In the genomic region with DNA sequence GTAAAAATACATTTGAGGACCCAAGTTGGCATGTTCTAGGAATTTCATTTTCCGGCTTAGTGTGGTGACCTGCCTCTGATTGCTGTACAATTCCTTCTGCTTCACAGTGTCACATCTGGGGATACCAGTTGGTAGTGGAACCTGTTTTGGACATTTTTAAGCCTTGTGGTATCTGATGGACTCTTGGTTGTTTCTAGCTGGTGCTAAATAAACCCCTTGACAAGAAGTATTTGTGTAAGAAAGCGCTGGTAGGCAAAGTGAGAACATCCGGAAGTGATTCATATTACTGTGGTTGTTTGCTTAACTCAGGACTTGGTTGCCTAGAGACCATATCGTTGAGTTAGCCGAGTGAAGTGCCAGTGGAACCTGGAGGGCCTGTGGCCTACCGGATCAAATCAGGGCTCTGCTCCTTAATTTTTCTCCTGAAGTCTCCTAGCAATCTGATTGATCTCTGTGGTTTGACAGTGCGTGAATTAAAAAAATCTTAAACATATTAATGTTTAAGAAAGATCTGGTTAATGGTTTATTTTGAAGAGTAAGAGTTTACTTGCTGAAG, we compare ENCODE assay signal across 1 cellular context.
A peak's percentile ranks its signal among the peaks of the same experiment; 100 is the strongest.
TF ChIP-seq lines count a peak whose summit lies in the region.

No MANE protein-coding gene starts in this region.

TF ChIP-seq in K562, 482 proteins besides CTCF, POLR2A, EP300 and RAD21 (continued from another document and continues in another):
- TF ChIP-seq JUN (IDR thresholded peaks at IDR 0.05; ENCODE audit: borderline replicate concordance, low read depth, low read length) (peak; percentile 87), JUN (CRISPR knock-in tag; IDR thresholded peaks at IDR 0.05; ENCODE audit: borderline replicate concordance) (no peak), RBM39 (optimal IDR thresholded peaks at IDR 0.05; ENCODE audit: low read depth, low read length) (no peak), FOXK2 (conservative IDR thresholded peaks at IDR 0.05 in 1 of 2, IDR thresholded peaks at IDR 0.05 in 1 of 2; ENCODE audit: low read depth in 2 of 2) (0 out of 4 replicates have a peak, but pooled peaks of 1 of the 2 experiments have one; percentile 40), MCM5 (IDR thresholded peaks at IDR 0.05; ENCODE audit: low read depth) (no peak), STAT5B (CRISPR knock-in tag; IDR thresholded peaks at IDR 0.05) (no peak), RNF2 (IDR thresholded peaks at IDR 0.05) (0 out of 2 replicates have a peak, but pooled peaks have one; percentile 20), PTRF (tag; IDR thresholded peaks at IDR 0.05) (no peak), CTBP1 (IDR thresholded peaks at IDR 0.05; ENCODE audit: borderline replicate concordance) (no peak), SIN3A (IDR thresholded peaks at IDR 0.05; ENCODE audit: borderline replicate concordance in 2 of 2, control insufficient read depth in 1 of 2, low read depth in 2 of 2, low read length in 2 of 2) (no peak), RFX5 (IDR thresholded peaks at IDR 0.05; ENCODE audit: low read depth, low read length) (no peak), HDAC6 (IDR thresholded peaks at IDR 0.05; ENCODE audit: low read depth, low read length) (no peak), TCF7 (IDR thresholded peaks at IDR 0.05; ENCODE audit: borderline replicate concordance) (no peak), ATF7 (IDR thresholded peaks at IDR 0.05) (peak; percentile 78; the same call in 1 of the 2 replicates), ATF1 (CRISPR knock-in tag; IDR thresholded peaks at IDR 0.05) (no peak), ATF1 (tag; IDR thresholded peaks at IDR 0.05) (no peak), CBX8 (IDR thresholded peaks at IDR 0.05; ENCODE audit: borderline replicate concordance, extremely low read depth, low read depth, low read length, poor library complexity, severe bottlenecking) (no peak), KLF16 (IDR thresholded peaks at IDR 0.05) (no peak), ASH1L (IDR thresholded peaks at IDR 0.05; ENCODE audit: borderline replicate concordance, low read depth, partially characterized antibody) (no peak), CC2D1A (IDR thresholded peaks at IDR 0.05) (no peak), ZNF175 (CRISPR knock-in tag; IDR thresholded peaks at IDR 0.05; ENCODE audit: low read depth) (no peak), RUNX1 (IDR thresholded peaks at IDR 0.05; ENCODE audit: low read depth) (no peak), RBM14 (IDR thresholded peaks at IDR 0.05; ENCODE audit: borderline replicate concordance, insufficient read depth, low read depth, low read length) (no peak), SOX6 (IDR thresholded peaks at IDR 0.05) (no peak), RB1 (IDR thresholded peaks at IDR 0.05; ENCODE audit: low read depth) (no peak), ZNF696 (CRISPR knock-in tag; conservative IDR thresholded peaks at IDR 0.05) (no peak), FOS (IDR thresholded peaks at IDR 0.05; ENCODE audit: extremely low read depth, insufficient read length) (peak; percentile 56), MEF2A (IDR thresholded peaks at IDR 0.05; ENCODE audit: control insufficient read depth, low read depth, low read length) (no peak), MXI1 (IDR thresholded peaks at IDR 0.05; ENCODE audit: low read depth, low read length) (peak; percentile 84), EGR1 (conservative IDR thresholded peaks at IDR 0.05) (no peak), YBX1 (IDR thresholded peaks at IDR 0.05) (no peak), KDM5B (IDR thresholded peaks at IDR 0.05; ENCODE audit: insufficient replicate concordance, low read depth, low read length) (no peak), BRCA1 (IDR thresholded peaks at IDR 0.05) (no peak), BRCA1 (CRISPR knock-in tag; IDR thresholded peaks at IDR 0.05) (no peak), ZBTB8A (IDR thresholded peaks at IDR 0.05; ENCODE audit: partially characterized antibody) (no peak), ETS2 (tag; IDR thresholded peaks at IDR 0.05; ENCODE audit: borderline replicate concordance, poor library complexity, severe bottlenecking) (no peak), ZNF589 (CRISPR knock-in tag; IDR thresholded peaks at IDR 0.05; ENCODE audit: low read depth) (0 out of 2 replicates have a peak, but pooled peaks have one; percentile 49), KAT7 (CRISPR knock-in tag; IDR thresholded peaks at IDR 0.05; ENCODE audit: borderline replicate concordance) (no peak), PRPF4 (IDR thresholded peaks at IDR 0.05; ENCODE audit: insufficient read depth, low read depth, low read length, poor library complexity, severe bottlenecking) (no peak), BHLHE40 (IDR thresholded peaks at IDR 0.05; ENCODE audit: low read length) (peak; percentile 27; the same call in 1 of the 2 replicates), MTF1 (CRISPR knock-in tag; IDR thresholded peaks at IDR 0.05; ENCODE audit: borderline replicate concordance) (no peak), ZNF507 (tag; conservative IDR thresholded peaks at IDR 0.05) (no peak), ZKSCAN1 (IDR thresholded peaks at IDR 0.05; ENCODE audit: low read depth, low read length) (no peak), ILK (tag; IDR thresholded peaks at IDR 0.05; ENCODE audit: borderline replicate concordance, low read depth) (no peak), GATAD2B (IDR thresholded peaks at IDR 0.05; ENCODE audit: borderline replicate concordance) (no peak), NUFIP1 (IDR thresholded peaks at IDR 0.05; ENCODE audit: partially characterized antibody) (no peak)
- TF ChIP-seq, protein P1, sequence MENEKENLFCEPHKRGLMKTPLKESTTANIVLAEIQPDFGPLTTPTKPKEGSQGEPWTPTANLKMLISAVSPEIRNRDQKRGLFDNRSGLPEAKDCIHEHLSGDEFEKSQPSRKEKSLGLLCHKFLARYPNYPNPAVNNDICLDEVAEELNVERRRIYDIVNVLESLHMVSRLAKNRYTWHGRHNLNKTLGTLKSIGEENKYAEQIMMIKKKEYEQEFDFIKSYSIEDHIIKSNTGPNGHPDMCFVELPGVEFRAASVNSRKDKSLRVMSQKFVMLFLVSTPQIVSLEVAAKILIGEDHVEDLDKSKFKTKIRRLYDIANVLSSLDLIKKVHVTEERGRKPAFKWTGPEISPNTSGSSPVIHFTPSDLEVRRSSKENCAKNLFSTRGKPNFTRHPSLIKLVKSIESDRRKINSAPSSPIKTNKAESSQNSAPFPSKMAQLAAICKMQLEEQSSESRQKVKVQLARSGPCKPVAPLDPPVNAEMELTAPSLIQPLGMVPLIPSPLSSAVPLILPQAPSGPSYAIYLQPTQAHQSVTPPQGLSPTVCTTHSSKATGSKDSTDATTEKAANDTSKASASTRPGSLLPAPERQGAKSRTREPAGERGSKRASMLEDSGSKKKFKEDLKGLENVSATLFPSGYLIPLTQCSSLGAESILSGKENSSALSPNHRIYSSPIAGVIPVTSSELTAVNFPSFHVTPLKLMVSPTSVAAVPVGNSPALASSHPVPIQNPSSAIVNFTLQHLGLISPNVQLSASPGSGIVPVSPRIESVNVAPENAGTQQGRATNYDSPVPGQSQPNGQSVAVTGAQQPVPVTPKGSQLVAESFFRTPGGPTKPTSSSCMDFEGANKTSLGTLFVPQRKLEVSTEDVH (IDR thresholded peaks at IDR 0.05; ENCODE audit: low read depth, partially characterized antibody) = peak; percentile 13
- TF ChIP-seq, protein P2, sequence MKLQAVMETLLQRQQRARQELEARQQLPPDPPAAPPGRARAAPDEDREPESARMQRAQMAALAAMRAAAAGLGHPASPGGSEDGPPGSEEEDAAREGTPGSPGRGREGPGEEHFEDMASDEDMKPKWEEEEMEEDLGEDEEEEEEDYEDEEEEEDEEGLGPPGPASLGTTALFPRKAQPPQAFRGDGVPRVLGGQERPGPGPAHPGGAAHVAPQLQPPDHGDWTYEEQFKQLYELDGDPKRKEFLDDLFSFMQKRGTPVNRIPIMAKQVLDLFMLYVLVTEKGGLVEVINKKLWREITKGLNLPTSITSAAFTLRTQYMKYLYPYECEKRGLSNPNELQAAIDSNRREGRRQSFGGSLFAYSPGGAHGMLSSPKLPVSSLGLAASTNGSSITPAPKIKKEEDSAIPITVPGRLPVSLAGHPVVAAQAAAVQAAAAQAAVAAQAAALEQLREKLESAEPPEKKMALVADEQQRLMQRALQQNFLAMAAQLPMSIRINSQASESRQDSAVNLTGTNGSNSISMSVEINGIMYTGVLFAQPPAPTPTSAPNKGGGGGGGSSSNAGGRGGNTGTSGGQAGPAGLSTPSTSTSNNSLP (IDR thresholded peaks at IDR 0.05; ENCODE audit: borderline replicate concordance, low read depth, low read length) = peak; percentile 38; the same call in 1 of the 2 replicates
- TF ChIP-seq, protein P3, sequence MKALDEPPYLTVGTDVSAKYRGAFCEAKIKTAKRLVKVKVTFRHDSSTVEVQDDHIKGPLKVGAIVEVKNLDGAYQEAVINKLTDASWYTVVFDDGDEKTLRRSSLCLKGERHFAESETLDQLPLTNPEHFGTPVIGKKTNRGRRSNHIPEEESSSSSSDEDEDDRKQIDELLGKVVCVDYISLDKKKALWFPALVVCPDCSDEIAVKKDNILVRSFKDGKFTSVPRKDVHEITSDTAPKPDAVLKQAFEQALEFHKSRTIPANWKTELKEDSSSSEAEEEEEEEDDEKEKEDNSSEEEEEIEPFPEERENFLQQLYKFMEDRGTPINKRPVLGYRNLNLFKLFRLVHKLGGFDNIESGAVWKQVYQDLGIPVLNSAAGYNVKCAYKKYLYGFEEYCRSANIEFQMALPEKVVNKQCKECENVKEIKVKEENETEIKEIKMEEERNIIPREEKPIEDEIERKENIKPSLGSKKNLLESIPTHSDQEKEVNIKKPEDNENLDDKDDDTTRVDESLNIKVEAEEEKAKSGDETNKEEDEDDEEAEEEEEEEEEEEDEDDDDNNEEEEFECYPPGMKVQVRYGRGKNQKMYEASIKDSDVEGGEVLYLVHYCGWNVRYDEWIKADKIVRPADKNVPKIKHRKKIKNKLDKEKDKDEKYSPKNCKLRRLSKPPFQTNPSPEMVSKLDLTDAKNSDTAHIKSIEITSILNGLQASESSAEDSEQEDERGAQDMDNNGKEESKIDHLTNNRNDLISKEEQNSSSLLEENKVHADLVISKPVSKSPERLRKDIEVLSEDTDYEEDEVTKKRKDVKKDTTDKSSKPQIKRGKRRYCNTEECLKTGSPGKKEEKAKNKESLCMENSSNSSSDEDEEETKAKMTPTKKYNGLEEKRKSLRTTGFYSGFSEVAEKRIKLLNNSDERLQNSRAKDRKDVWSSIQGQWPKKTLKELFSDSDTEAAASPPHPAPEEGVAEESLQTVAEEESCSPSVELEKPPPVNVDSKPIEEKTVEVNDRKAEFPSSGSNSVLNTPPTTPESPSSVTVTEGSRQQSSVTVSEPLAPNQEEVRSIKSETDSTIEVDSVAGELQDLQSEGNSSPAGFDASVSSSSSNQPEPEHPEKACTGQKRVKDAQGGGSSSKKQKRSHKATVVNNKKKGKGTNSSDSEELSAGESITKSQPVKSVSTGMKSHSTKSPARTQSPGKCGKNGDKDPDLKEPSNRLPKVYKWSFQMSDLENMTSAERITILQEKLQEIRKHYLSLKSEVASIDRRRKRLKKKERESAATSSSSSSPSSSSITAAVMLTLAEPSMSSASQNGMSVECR (CRISPR knock-in tag; IDR thresholded peaks at IDR 0.05) = no peak
- TF ChIP-seq, protein P4, sequence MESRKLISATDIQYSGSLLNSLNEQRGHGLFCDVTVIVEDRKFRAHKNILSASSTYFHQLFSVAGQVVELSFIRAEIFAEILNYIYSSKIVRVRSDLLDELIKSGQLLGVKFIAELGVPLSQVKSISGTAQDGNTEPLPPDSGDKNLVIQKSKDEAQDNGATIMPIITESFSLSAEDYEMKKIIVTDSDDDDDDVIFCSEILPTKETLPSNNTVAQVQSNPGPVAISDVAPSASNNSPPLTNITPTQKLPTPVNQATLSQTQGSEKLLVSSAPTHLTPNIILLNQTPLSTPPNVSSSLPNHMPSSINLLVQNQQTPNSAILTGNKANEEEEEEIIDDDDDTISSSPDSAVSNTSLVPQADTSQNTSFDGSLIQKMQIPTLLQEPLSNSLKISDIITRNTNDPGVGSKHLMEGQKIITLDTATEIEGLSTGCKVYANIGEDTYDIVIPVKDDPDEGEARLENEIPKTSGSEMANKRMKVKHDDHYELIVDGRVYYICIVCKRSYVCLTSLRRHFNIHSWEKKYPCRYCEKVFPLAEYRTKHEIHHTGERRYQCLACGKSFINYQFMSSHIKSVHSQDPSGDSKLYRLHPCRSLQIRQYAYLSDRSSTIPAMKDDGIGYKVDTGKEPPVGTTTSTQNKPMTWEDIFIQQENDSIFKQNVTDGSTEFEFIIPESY (CRISPR knock-in tag; IDR thresholded peaks at IDR 0.05) = no peak
- TF ChIP-seq, protein P5, sequence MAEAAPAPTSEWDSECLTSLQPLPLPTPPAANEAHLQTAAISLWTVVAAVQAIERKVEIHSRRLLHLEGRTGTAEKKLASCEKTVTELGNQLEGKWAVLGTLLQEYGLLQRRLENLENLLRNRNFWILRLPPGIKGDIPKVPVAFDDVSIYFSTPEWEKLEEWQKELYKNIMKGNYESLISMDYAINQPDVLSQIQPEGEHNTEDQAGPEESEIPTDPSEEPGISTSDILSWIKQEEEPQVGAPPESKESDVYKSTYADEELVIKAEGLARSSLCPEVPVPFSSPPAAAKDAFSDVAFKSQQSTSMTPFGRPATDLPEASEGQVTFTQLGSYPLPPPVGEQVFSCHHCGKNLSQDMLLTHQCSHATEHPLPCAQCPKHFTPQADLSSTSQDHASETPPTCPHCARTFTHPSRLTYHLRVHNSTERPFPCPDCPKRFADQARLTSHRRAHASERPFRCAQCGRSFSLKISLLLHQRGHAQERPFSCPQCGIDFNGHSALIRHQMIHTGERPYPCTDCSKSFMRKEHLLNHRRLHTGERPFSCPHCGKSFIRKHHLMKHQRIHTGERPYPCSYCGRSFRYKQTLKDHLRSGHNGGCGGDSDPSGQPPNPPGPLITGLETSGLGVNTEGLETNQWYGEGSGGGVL (CRISPR knock-in tag; IDR thresholded peaks at IDR 0.05) = no peak
- TF ChIP-seq, protein P6, sequence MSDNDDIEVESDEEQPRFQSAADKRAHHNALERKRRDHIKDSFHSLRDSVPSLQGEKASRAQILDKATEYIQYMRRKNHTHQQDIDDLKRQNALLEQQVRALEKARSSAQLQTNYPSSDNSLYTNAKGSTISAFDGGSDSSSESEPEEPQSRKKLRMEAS (CRISPR knock-in tag; IDR thresholded peaks at IDR 0.05) = no peak
- TF ChIP-seq, protein P7, sequence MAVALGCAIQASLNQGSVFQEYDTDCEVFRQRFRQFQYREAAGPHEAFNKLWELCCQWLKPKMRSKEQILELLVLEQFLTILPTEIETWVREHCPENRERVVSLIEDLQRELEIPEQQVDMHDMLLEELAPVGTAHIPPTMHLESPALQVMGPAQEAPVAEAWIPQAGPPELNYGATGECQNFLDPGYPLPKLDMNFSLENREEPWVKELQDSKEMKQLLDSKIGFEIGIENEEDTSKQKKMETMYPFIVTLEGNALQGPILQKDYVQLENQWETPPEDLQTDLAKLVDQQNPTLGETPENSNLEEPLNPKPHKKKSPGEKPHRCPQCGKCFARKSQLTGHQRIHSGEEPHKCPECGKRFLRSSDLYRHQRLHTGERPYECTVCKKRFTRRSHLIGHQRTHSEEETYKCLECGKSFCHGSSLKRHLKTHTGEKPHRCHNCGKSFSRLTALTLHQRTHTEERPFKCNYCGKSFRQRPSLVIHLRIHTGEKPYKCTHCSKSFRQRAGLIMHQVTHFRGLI (CRISPR knock-in tag; IDR thresholded peaks at IDR 0.05) = no peak
